In the genomic region with DNA sequence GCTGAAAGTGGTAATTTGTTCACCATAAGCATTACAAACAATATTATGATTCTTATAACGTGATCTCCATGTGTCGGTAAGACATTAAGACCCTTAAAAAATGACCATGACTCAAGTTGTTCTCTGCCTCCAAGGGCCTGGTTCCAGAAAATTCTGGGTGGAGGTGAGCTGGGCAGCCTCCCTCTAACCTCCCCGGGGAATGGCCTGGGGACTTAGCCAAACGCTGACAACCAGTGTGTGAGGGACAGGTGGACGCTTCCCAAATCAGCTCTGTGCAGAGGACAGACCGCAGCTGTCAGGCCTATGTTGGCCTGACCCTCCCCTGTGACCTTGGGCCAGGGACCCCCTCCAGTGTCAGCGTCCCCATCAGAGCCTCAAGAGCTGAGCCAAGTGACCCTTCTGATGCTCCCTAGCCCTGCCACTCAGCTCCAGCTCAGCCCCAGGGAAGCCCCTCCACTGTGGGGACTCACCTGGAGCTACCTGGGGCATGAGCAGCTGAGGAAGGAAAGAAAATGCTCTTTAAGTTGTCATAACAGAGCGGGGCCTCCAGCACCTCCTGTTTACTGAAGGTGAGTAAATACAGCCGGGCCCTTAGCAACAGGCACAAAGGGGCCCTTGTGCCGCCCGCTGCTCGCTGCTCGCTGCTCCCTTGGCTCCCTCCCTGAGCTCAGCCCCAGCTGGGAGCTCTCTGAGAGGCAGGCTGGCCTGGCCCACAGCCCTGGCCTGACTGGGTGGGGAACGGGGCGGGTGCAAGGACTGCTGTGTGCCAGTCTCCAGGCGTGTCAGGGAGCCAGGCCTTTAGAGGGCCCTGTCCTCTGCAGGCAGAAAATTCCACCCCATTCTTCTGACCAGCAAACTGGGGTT, we compare ENCODE assay signal across 2 cellular contexts.
TF ChIP-seq lines count a peak whose summit lies in the region.

No MANE protein-coding gene starts in this region.

TF ChIP-seq in GM12891, 5 proteins besides CTCF, POLR2A, EP300 and RAD21:
- no peak for TF ChIP-seq POLR2AphosphoS5 (IDR thresholded peaks at IDR 0.05; ENCODE audit: low read depth, low read length)
- no peak for TF ChIP-seq TAF1 (IDR thresholded peaks at IDR 0.05; ENCODE audit: low read depth, low read length)
- TF ChIP-seq POU2F2 (IDR thresholded peaks at IDR 0.05; ENCODE audit: low read depth, low read length) = no peak
- TF ChIP-seq PAX5 (IDR thresholded peaks at IDR 0.05; ENCODE audit: insufficient read depth, low read length, severe bottlenecking) = no peak
- no peak for TF ChIP-seq SPI1 (IDR thresholded peaks at IDR 0.05; ENCODE audit: low read depth, low read length)

TF ChIP-seq in SK-N-SH, 30 proteins besides CTCF, POLR2A, EP300 and RAD21:
- TF ChIP-seq, protein P1, sequence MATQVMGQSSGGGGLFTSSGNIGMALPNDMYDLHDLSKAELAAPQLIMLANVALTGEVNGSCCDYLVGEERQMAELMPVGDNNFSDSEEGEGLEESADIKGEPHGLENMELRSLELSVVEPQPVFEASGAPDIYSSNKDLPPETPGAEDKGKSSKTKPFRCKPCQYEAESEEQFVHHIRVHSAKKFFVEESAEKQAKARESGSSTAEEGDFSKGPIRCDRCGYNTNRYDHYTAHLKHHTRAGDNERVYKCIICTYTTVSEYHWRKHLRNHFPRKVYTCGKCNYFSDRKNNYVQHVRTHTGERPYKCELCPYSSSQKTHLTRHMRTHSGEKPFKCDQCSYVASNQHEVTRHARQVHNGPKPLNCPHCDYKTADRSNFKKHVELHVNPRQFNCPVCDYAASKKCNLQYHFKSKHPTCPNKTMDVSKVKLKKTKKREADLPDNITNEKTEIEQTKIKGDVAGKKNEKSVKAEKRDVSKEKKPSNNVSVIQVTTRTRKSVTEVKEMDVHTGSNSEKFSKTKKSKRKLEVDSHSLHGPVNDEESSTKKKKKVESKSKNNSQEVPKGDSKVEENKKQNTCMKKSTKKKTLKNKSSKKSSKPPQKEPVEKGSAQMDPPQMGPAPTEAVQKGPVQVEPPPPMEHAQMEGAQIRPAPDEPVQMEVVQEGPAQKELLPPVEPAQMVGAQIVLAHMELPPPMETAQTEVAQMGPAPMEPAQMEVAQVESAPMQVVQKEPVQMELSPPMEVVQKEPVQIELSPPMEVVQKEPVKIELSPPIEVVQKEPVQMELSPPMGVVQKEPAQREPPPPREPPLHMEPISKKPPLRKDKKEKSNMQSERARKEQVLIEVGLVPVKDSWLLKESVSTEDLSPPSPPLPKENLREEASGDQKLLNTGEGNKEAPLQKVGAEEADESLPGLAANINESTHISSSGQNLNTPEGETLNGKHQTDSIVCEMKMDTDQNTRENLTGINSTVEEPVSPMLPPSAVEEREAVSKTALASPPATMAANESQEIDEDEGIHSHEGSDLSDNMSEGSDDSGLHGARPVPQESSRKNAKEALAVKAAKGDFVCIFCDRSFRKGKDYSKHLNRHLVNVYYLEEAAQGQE (IDR thresholded peaks at IDR 0.05; ENCODE audit: low read depth, low read length) = no peak
- TF ChIP-seq MXI1 (IDR thresholded peaks at IDR 0.05; ENCODE audit: low read depth, low read length) = no peak
- TF ChIP-seq, protein P2, sequence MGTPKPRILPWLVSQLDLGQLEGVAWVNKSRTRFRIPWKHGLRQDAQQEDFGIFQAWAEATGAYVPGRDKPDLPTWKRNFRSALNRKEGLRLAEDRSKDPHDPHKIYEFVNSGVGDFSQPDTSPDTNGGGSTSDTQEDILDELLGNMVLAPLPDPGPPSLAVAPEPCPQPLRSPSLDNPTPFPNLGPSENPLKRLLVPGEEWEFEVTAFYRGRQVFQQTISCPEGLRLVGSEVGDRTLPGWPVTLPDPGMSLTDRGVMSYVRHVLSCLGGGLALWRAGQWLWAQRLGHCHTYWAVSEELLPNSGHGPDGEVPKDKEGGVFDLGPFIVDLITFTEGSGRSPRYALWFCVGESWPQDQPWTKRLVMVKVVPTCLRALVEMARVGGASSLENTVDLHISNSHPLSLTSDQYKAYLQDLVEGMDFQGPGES (IDR thresholded peaks at IDR 0.05; ENCODE audit: low read depth, low read length) = no peak
- no peak for TF ChIP-seq POLR2AphosphoS5 (IDR thresholded peaks at IDR 0.05; ENCODE audit: low read depth, low read length)
- TF ChIP-seq NRF1 (IDR thresholded peaks at IDR 0.05; ENCODE audit: low read depth, low read length) = no peak
- TF ChIP-seq MEF2A (IDR thresholded peaks at IDR 0.05; ENCODE audit: borderline replicate concordance, low read depth) = no peak
TF ChIP-seq in SK-N-SH: peak in this region for 0.
